Comparison of ENCODE assay signal across 7 cellular contexts in the genomic region with DNA sequence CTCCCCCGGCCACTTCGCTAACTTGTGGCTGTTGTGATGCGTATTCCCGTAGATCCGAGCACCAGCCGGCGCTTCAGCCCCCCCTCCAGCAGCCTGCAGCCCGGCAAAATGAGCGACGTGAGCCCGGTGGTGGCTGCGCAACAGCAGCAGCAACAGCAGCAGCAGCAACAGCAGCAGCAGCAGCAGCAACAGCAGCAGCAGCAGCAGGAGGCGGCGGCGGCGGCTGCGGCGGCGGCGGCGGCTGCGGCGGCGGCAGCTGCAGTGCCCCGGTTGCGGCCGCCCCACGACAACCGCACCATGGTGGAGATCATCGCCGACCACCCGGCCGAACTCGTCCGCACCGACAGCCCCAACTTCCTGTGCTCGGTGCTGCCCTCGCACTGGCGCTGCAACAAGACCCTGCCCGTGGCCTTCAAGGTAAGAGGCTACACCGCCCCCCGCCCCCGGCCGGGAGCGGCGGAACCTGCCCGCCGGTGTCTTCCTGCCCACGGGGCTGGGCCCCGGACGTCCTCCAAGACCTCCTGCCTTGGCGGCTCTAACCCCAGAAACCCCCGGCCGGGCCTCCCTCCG. TPM values are rescaled to one million over a fixed set of nuclear protein-coding genes. Genes with fewer than 3 reads are reported as not detected.
DNase-seq lines count a peak whose midpoint lies in the region; ATAC-seq, FAIRE-seq and TF ChIP-seq lines count a peak whose summit lies in the region.

No MANE protein-coding gene starts in this region.

- peak overlapping the region; percentile 41 to 63 for H3K4me3 ChIP-seq in right atrium auricular region

- no peak for TF ChIP-seq CTCF in right atrium auricular region (IDR thresholded peaks at IDR 0.05)

- peaks cover 21 to 27% of the 10 kb centered on the region in 2 donors for H3K27me3 ChIP-seq in right atrium auricular region

- peaks cover 0 to 47% of the 10 kb centered on the region in 2 donors for H3K4me1 ChIP-seq in right atrium auricular region

- intact Hi-C loops in sciatic nerve (cut with DNase I), result loop anchor here (10.0 kb wide), 1 partner anchor 292 kb away; no protein-coding TSS in a partner anchor

- peaks cover 4 to 35% of the 10 kb centered on the region in 2 donors for H3K36me3 Mint-ChIP-seq in activated naive CD4-positive, alpha-beta T cell treated with anti-CD3 and anti-CD28 coated beads, Interleukin-2, amount 50 U/mL, for 72 hours

- peak overlapping the region in 1 of 2 donors; percentile 51 for H3K27ac ChIP-seq in right atrium auricular region

- H3K9me3 ChIP-seq in right atrium auricular region, result no peaks in the 10 kb centered on the region

- no peak for FAIRE-seq in RCC 7860 (lab: Jason Lieb, UNC)

- H3K27ac Mint-ChIP-seq in activated naive CD4-positive, alpha-beta T cell treated with anti-CD3 and anti-CD28 coated beads, Interleukin-2, amount 50 U/mL, for 72 hours, result peak overlapping the region; percentile 98

- no peaks in the 10 kb centered on the region for H3K9me3 Mint-ChIP-seq in activated naive CD4-positive, alpha-beta T cell treated with anti-CD3 and anti-CD28 coated beads, Interleukin-2, amount 50 U/mL, for 72 hours

- ATAC-seq in activated naive CD4-positive, alpha-beta T cell treated with anti-CD3 and anti-CD28 coated beads, Interleukin-2, amount 50 U/mL, for 72 hours, result peak; percentile 39 to 42
- ATAC-seq in sciatic nerve (peak; percentile 2), GM19467 (IDR thresholded peaks at IDR 0.05; ENCODE audit: unreplicated experiment) (no peak), GM18511 (IDR thresholded peaks at IDR 0.05; ENCODE audit: unreplicated experiment) (no peak)

- DNase-seq in H4 (ENCODE audit: low spot score) (peak; percentile 27), RCC 7860 (ENCODE audit: low spot score) (peak; percentile 43), right atrium auricular region (ENCODE audit: low spot score) (no peak), sciatic nerve (ENCODE audit: low spot score) (peak; percentile 69)
- peak; percentile 51 to 78 for DNase-seq in activated naive CD4-positive, alpha-beta T cell treated with anti-CD3 and anti-CD28 coated beads, Interleukin-2, amount 50 U/mL, for 72 hours (ENCODE audit: low spot score in 2 of 2)

- no peaks in the 10 kb centered on the region for H3K36me3 ChIP-seq in right atrium auricular region

RNA-seq across cellular contexts. Expression of gene SUPT3H, which starts 44.9 kb away (rescaled TPM):
- 5.9 and 7.5 TPM in 2 replicates for total RNA-seq in H4 (2014; rRNA removed; shearing (Covaris generic))
- total RNA-seq in activated naive CD4-positive, alpha-beta T cell treated with anti-CD3 and anti-CD28 coated beads, Interleukin-2, amount 50 U/mL, for 72 hours, result 10 to 100 TPM; 14.3 to 20.1 TPM
- total RNA-seq in right atrium auricular region (1 to 10 TPM; 2.5 to 4.5 TPM), sciatic nerve (12.9 TPM)

Comparison
In these comparisons a context has a peak if more than half of its experiments do, and no peak if none do; other contexts are left out.
1. ATAC-seq: peak in activated naive CD4-positive, alpha-beta T cell treated with anti-CD3 and anti-CD28 coated beads, Interleukin-2, amount 50 U/mL, for 72 hours (2 of 2) and sciatic nerve (single experiment); none in GM19467 (single experiment) and GM18511 (single experiment).